In genomic region chr10:44995581-44995913, GRCh38 we compare ENCODE assay signal across 10 cellular contexts. TPM values are rescaled to one million over a fixed set of nuclear protein-coding genes. Genes with fewer than 3 reads are reported as not detected.
DNase-seq lines count a peak whose midpoint lies in the region; ATAC-seq and TF ChIP-seq lines count a peak whose summit lies in the region.
"Had no signal": no experiment of that assay in that cellular context is flagged by ENCODE, and none has a peak within 500 bp of the region (broad histone marks: within the 10 kb centered on the region; RNA-seq: fewer than 3 reads in every experiment).

No MANE protein-coding gene starts in this region.

- in situ Hi-C loops in transverse colon (cut with MboI; ENCODE audit: low pct_ligation_motif_present in 1 of 4, low pct_unique_long_range_greater_than_20kb in 1 of 4, low sequenced_read_pairs in 3 of 4), result no loop called here

- no peak for TF ChIP-seq POLR2A in transverse colon (IDR thresholded peaks at IDR 0.05)

- intact Hi-C loops in naive thymus-derived CD4-positive, alpha-beta T cell (cut with micrococcal nuclease), result no loop called here
- intact Hi-C loops in transverse colon (cut with DNase I; ENCODE audit: low total_unique reads), result no loop called here

- 38 to 44% methylated on average over 4 of the region's 4 CpGs for WGBS in transverse colon (ENCODE audit: low coverage in 1 of 2), 2 donors

- H3K27ac Mint-ChIP-seq in activated naive CD4-positive, alpha-beta T cell treated with anti-CD3 and anti-CD28 coated beads, Interleukin-2, amount 10 ng/mL, durations not matched to agents 7 days and 5 days, result peak overlapping the region; percentile 17
- H3K27ac Mint-ChIP-seq in naive thymus-derived CD4-positive, alpha-beta T cell, result peak overlapping the region in 7 of 9 donors; percentile 27 to 79 (median 56)

- no peak for TF ChIP-seq CTCF in transverse colon (IDR thresholded peaks at IDR 0.05)

- no peaks in the 10 kb centered on the region for H3K9me3 ChIP-seq in naive thymus-derived CD4-positive, alpha-beta T cell (ENCODE audit: control insufficient read depth in 2 of 3, low read length in 3 of 3)
- H3K9me3 ChIP-seq in transverse colon, result no peaks in the 10 kb centered on the region
- H3K9me3 ChIP-seq: mucosa of descending colon had no signal

- H3K4me1 ChIP-seq in naive thymus-derived CD4-positive, alpha-beta T cell (ENCODE audit: control insufficient read depth in 2 of 2, insufficient read depth in 2 of 2, low read length in 2 of 2), result peaks cover 9 to 21% of the 10 kb centered on the region in 2 donors
- H3K4me1 ChIP-seq in transverse colon, result peaks cover 14 to 47% (median 24%) of the 10 kb centered on the region in 4 donors

- POLR2A ChIA-PET in naive thymus-derived CD4-positive, alpha-beta T cell (lab: Charles Lee), result interaction anchor here (0.7 kb wide), 1 partner anchor 12 kb away, joined by 4 read pairs; no protein-coding TSS in a partner anchor

- no peak overlapping the region for H3K4me3 Mint-ChIP-seq in activated naive CD4-positive, alpha-beta T cell treated with anti-CD3 and anti-CD28 coated beads, Interleukin-2, amount 10 ng/mL, durations not matched to agents 7 days and 5 days
- H3K4me3 Mint-ChIP-seq in naive thymus-derived CD4-positive, alpha-beta T cell, result peak overlapping the region in 6 of 10 donors; percentile 6 to 49 (median 36)

- no peaks in the 10 kb centered on the region for H3K27me3 ChIP-seq in naive thymus-derived CD4-positive, alpha-beta T cell (ENCODE audit: control insufficient read depth in 2 of 2, insufficient read depth in 2 of 2, low read length in 2 of 2)
- no peaks in the 10 kb centered on the region for H3K27me3 ChIP-seq in transverse colon

- TF ChIP-seq EP300 in transverse colon (IDR thresholded peaks at IDR 0.05; ENCODE audit: low read depth), result no peak

- no peak overlapping the region for H3K4me3 ChIP-seq in naive thymus-derived CD4-positive, alpha-beta T cell (ENCODE audit: low read length)
- H3K4me3 ChIP-seq in transverse colon, result no peak overlapping the region
- H3K4me3 ChIP-seq: mucosa of descending colon had no signal

- H3K9me3 Mint-ChIP-seq in activated naive CD4-positive, alpha-beta T cell treated with anti-CD3 and anti-CD28 coated beads, Interleukin-2, amount 10 ng/mL, durations not matched to agents 7 days and 5 days, result no peaks in the 10 kb centered on the region
- peaks cover 0 to 8% (median 0%) of the 10 kb centered on the region in 11 donors for H3K9me3 Mint-ChIP-seq in naive thymus-derived CD4-positive, alpha-beta T cell

- H3K27ac ChIP-seq in caudate nucleus (ENCODE audit: low read depth, low read length), result peak overlapping the region; percentile 88
- no peak overlapping the region for H3K27ac ChIP-seq in naive thymus-derived CD4-positive, alpha-beta T cell (ENCODE audit: low read depth, low read length)
- H3K27ac ChIP-seq in transverse colon, result peak overlapping the region; percentile 79 to 86 (median 83)

- peaks cover 5% of the 10 kb centered on the region for H3K36me3 Mint-ChIP-seq in activated naive CD4-positive, alpha-beta T cell treated with anti-CD3 and anti-CD28 coated beads, Interleukin-2, amount 10 ng/mL, durations not matched to agents 7 days and 5 days
- H3K36me3 Mint-ChIP-seq in naive thymus-derived CD4-positive, alpha-beta T cell, result peaks cover 0 to 3% (median 0%) of the 10 kb centered on the region in 5 donors

- CTCF ChIA-PET in activated naive CD4-positive, alpha-beta T cell treated with anti-CD3 and anti-CD28 coated beads, Interleukin-2, amount 10 ng/mL, durations not matched to agents 7 days and 5 days (lab: Charles Lee), result interaction anchor here (0.9 to 1.6 kb wide), 3 partner anchors 20 to 63 kb away, joined by 3 to 8 read pairs (median 4); no protein-coding TSS in a partner anchor
- CTCF ChIA-PET in naive thymus-derived CD4-positive, alpha-beta T cell (lab: Charles Lee), result interaction anchor here (0.8 to 1.0 kb wide), 2 partner anchors 12 to 63 kb away, joined by 3 to 5 read pairs; no protein-coding TSS in a partner anchor

- H3K36me3 ChIP-seq in naive thymus-derived CD4-positive, alpha-beta T cell (ENCODE audit: control insufficient read depth in 2 of 3, insufficient read depth in 3 of 3, low read length in 3 of 3), result no peaks in the 10 kb centered on the region
- H3K36me3 ChIP-seq in transverse colon, result no peaks in the 10 kb centered on the region

- no peak for DNase-seq in activated naive CD4-positive, alpha-beta T cell treated with anti-CD3 and anti-CD28 coated beads, Interleukin-2, amount 10 ng/mL, durations not matched to agents 7 days and 5 days
- no peak for DNase-seq in activated naive CD4-positive, alpha-beta T cell treated with Interleukin-2 at 50 U/mL for 16 hours
- DNase-seq in caudate nucleus (lab: John Stamatoyannopoulos, UW) (no peak), transverse colon (no peak), cortex of kidney (lab: John Stamatoyannopoulos, UW) (no peak)
- peak in 1 of 9 donors; percentile 24 for DNase-seq in naive thymus-derived CD4-positive, alpha-beta T cell
- DNase-seq: mucosa of descending colon; stimulated activated CD4-positive, alpha-beta T cell treated with anti-CD3 and anti-CD28 coated beads, Interleukin-1b, Interleukin-23, amount 100 ng/mL, for 48 hours had no signal

- H3K27me3 Mint-ChIP-seq in activated naive CD4-positive, alpha-beta T cell treated with anti-CD3 and anti-CD28 coated beads, Interleukin-2, amount 10 ng/mL, durations not matched to agents 7 days and 5 days, result peaks cover 43% of the 10 kb centered on the region
- peaks cover 0 to 8% (median 5%) of the 10 kb centered on the region in 5 donors for H3K27me3 Mint-ChIP-seq in naive thymus-derived CD4-positive, alpha-beta T cell

- ATAC-seq in naive thymus-derived CD4-positive, alpha-beta T cell, result peak; percentile 49
- no peak for ATAC-seq in GM18861 (IDR thresholded peaks at IDR 0.05; ENCODE audit: unreplicated experiment)
- ATAC-seq in GM18858 (IDR thresholded peaks at IDR 0.05; ENCODE audit: unreplicated experiment), result no peak

- peaks cover 35% of the 10 kb centered on the region for H3K4me1 Mint-ChIP-seq in activated naive CD4-positive, alpha-beta T cell treated with anti-CD3 and anti-CD28 coated beads, Interleukin-2, amount 10 ng/mL, durations not matched to agents 7 days and 5 days
- H3K4me1 Mint-ChIP-seq in naive thymus-derived CD4-positive, alpha-beta T cell, result peaks cover 15 to 43% (median 32%) of the 10 kb centered on the region in 7 donors

RNA-seq across cellular contexts. Expression of gene ZNF22, which starts 5.2 kb away (rescaled TPM):
- total RNA-seq in naive thymus-derived CD4-positive, alpha-beta T cell, result 10 to 100 TPM; 13.1 to 33.6 (median 27.4) TPM
- 10 to 100 TPM; 41.1 to 44.7 TPM for polyA plus RNA-seq in naive thymus-derived CD4-positive, alpha-beta T cell
- 10 to 100 TPM in 1 of 4 donors, 1 to 10 TPM in 3; 4.6 to 14.3 (median 9.5) TPM for total RNA-seq in transverse colon

RNA-seq across cellular contexts. Expression of gene DEPP1, which starts 16.9 kb away (rescaled TPM):
- total RNA-seq in naive thymus-derived CD4-positive, alpha-beta T cell, result 1 to 10 TPM in 1 of 5 experiments, under 1 TPM in 3, not detected in 1; 0.24 to 4.0 (median 0.61) TPM
- under 1 TPM; 0.41 to 0.67 TPM for polyA plus RNA-seq in naive thymus-derived CD4-positive, alpha-beta T cell
- total RNA-seq in transverse colon, result 100 to 1,000 TPM in 2 of 4 donors, 10 to 100 TPM in 2; 14.6 to 109 (median 76.6) TPM

RNA-seq across cellular contexts. Expression of gene RASSF4, which starts 35.9 kb away (rescaled TPM):
- 10 to 100 TPM in 1 of 5 experiments, 1 to 10 TPM in 4; 1.9 to 53.4 (median 3.0) TPM for total RNA-seq in naive thymus-derived CD4-positive, alpha-beta T cell
- 1 to 10 TPM in 1 of 2 donors, under 1 TPM in 1; 0.84 to 1.3 TPM for polyA plus RNA-seq in naive thymus-derived CD4-positive, alpha-beta T cell
- total RNA-seq in transverse colon, result 10 to 100 TPM; 26.8 to 37.8 (median 27.5) TPM
